Comparison of ENCODE assay signal across 20 cellular contexts in genomic region chr6:21836772-21837460, GRCh38.
A peak's percentile ranks its signal among the peaks of the same experiment; 100 is the strongest.
DNase-seq lines count a peak whose midpoint lies in the region; ATAC-seq and TF ChIP-seq lines count a peak whose summit lies in the region.
"Had no signal": no experiment of that assay in that cellular context is flagged by ENCODE, and none has a peak within 500 bp of the region (broad histone marks: within the 10 kb centered on the region; RNA-seq: fewer than 3 reads in every experiment).

No MANE protein-coding gene starts in this region.

- H3K4me3 ChIP-seq in SK-N-SH (ENCODE audit: low read depth in 2 of 2, low read length in 1 of 2) = no peak overlapping the region
- H3K4me3 ChIP-seq: lung had no signal

- intact Hi-C loops in activated CD4-positive, alpha-beta T cell treated with anti-CD3 and anti-CD28 coated beads for 36 hours (cut with DNase I, micrococcal nuclease) = no loop called here

- WGBS in SK-N-SH (ENCODE audit: low lambda C conversion rate) = 40% methylated on average over 6 of the region's 6 CpGs

- H3K9me2 ChIP-seq in SK-N-SH = no peaks in the 10 kb centered on the region

- H3K27me3 Mint-ChIP-seq in activated CD4-positive, alpha-beta T cell treated with anti-CD3 and anti-CD28 coated beads for 36 hours = no peaks in the 10 kb centered on the region
- H3K27me3 Mint-ChIP-seq in glutamatergic neuron (ENCODE audit: unreplicated experiment) = peaks cover 8% of the 10 kb centered on the region

- no peak overlapping the region for H3K4me3 Mint-ChIP-seq in activated CD4-positive, alpha-beta T cell treated with anti-CD3 and anti-CD28 coated beads for 36 hours
- H3K4me3 Mint-ChIP-seq in glutamatergic neuron (ENCODE audit: unreplicated experiment) = peak overlapping the region; percentile 57

- no peaks in the 10 kb centered on the region for H3K27me3 ChIP-seq in SK-N-SH (ENCODE audit: insufficient read depth)

- H3K4me2 ChIP-seq in SK-N-SH = no peak overlapping the region
- H3K4me2 ChIP-seq: KMS-11 had no signal

- H2AFZ ChIP-seq in SK-N-SH (ENCODE audit: low read depth) = no peak overlapping the region

- H3K27ac ChIP-seq in SK-N-SH (ENCODE audit: low read depth in 2 of 2, low read length in 1 of 2) = peak overlapping the region; percentile 3 to 62; a peak in 3 of 4 replicates
- H3K27ac ChIP-seq: 22Rv1, KMS-11 had no signal

- CTCF ChIA-PET in activated CD4-positive, alpha-beta T cell treated with anti-CD3 and anti-CD28 coated beads for 36 hours (lab: Charles Lee) = interaction anchor here (0.7 kb wide), 1 partner anchor 303 kb away, joined by 3 read pairs; no protein-coding TSS in a partner anchor
- CTCF ChIA-PET in SK-N-SH (lab: Yijun Ruan, JAX) = interaction anchor here (0.6 to 4.1 kb wide), 2 partner anchors 9 to 11 kb away, joined by 3 to 17 read pairs; no protein-coding TSS in a partner anchor

- H3K79me2 ChIP-seq in SK-N-SH (ENCODE audit: insufficient read depth) = peaks cover 3% of the 10 kb centered on the region; the same call in 1 of the 2 replicates

- H3K36me3 Mint-ChIP-seq in activated CD4-positive, alpha-beta T cell treated with anti-CD3 and anti-CD28 coated beads for 36 hours (ENCODE audit: low read depth) = no peaks in the 10 kb centered on the region
- no peaks in the 10 kb centered on the region for H3K36me3 Mint-ChIP-seq in glutamatergic neuron (ENCODE audit: unreplicated experiment)

- TF ChIP-seq RAD21 in SK-N-SH (IDR thresholded peaks at IDR 0.05; ENCODE audit: low read length) = no peak; the same call in 1 of the 2 replicates

- peaks cover 17% of the 10 kb centered on the region for H3F3A ChIP-seq in SK-N-SH (replicated peaks; ENCODE audit: insufficient read depth)

- H3K9me3 ChIP-seq in SK-N-SH = no peaks in the 10 kb centered on the region

- POLR2A ChIA-PET in activated CD4-positive, alpha-beta T cell treated with anti-CD3 and anti-CD28 coated beads for 36 hours (lab: Charles Lee) = no interaction called here
- POLR2A ChIA-PET in SK-N-SH (lab: Yijun Ruan, JAX) = no interaction called here

- no peaks in the 10 kb centered on the region for H4K20me1 ChIP-seq in SK-N-SH (ENCODE audit: insufficient read depth)

- H3K4me1 Mint-ChIP-seq in activated CD4-positive, alpha-beta T cell treated with anti-CD3 and anti-CD28 coated beads for 36 hours = peaks cover 29% of the 10 kb centered on the region
- peaks cover 26% of the 10 kb centered on the region for H3K4me1 Mint-ChIP-seq in glutamatergic neuron (ENCODE audit: low read depth, unreplicated experiment)

- H3K9me3 Mint-ChIP-seq in activated CD4-positive, alpha-beta T cell treated with anti-CD3 and anti-CD28 coated beads for 36 hours (ENCODE audit: low read depth) = peaks cover 4% of the 10 kb centered on the region
- H3K9me3 Mint-ChIP-seq in glutamatergic neuron (ENCODE audit: unreplicated experiment) = peaks cover 8% of the 10 kb centered on the region

- no peak overlapping the region for H3K9ac ChIP-seq in SK-N-SH
- H3K9ac ChIP-seq: KMS-11 had no signal

- ATAC-seq in activated CD4-positive, alpha-beta T cell treated with anti-CD3 and anti-CD28 coated beads for 36 hours = peak; percentile 47
- no peak for ATAC-seq in HG02885 (IDR thresholded peaks at IDR 0.05; ENCODE audit: poor library complexity, unreplicated experiment)

- peak in 1 of 2 experiments; percentile 85; a peak in 2 of 4 replicates for TF ChIP-seq EP300 in SK-N-SH (IDR thresholded peaks at IDR 0.05; ENCODE audit: borderline replicate concordance in 1 of 2, low read depth in 1 of 2, low read length in 1 of 2)

- DNase-seq in activated CD4-positive, alpha-beta T cell treated with anti-CD3 and anti-CD28 coated beads for 36 hours = no peak
- DNase-seq in activated CD4-positive, alpha-beta T cell treated with anti-CD3 and anti-CD28 coated beads for 4 hours = no peak
- DNase-seq in SK-N-SH (peak; percentile 63), glutamatergic neuron (no peak), LoVo (ENCODE audit: low spot score) (no peak), H4 (ENCODE audit: low spot score) (no peak), glomerular visceral epithelial cell (ENCODE audit: extremely low spot score) (no peak)
- DNase-seq: activated CD4-positive, alpha-beta T cell treated with anti-CD3 and anti-CD28 coated beads, Interleukin-2, amount 50 U/mL, for 1 hour; activated CD8-positive, alpha-beta memory T cell treated with anti-CD3 and anti-CD28 coated beads, Interleukin-2, amount 50 U/mL, for 48 hours; activated effector memory CD4-positive, alpha-beta T cell treated with Interleukin-2 at 50 U/mL for 16 hours; DMS79 treated with DMSO at 0.1 percent for 48 hours; effector CD8-positive, alpha-beta T cell; NCI-H187 treated with DMSO at 0.1 percent for 48 hours; NCI-H774; stimulated activated CD4-positive, alpha-beta T cell treated with anti-CD3 and anti-CD28 coated beads, Interleukin-2, amount 100 ng/mL, for 48 hours; stimulated activated naive CD4-positive, alpha-beta T cell had no signal

- H3K36me3 ChIP-seq in SK-N-SH (replicated peaks in 1 of 2; ENCODE audit: control insufficient read depth in 1 of 2, insufficient read depth in 2 of 2, low read length in 1 of 2) = no peaks in the 10 kb centered on the region

- no peak overlapping the region for H3K27ac Mint-ChIP-seq in activated CD4-positive, alpha-beta T cell treated with anti-CD3 and anti-CD28 coated beads for 36 hours
- peak overlapping the region; percentile 84 for H3K27ac Mint-ChIP-seq in glutamatergic neuron (ENCODE audit: unreplicated experiment)

- H3K4me1 ChIP-seq in SK-N-SH (ENCODE audit: control insufficient read depth in 1 of 2, insufficient read depth in 2 of 2, low read depth in 1 of 2, low read length in 1 of 2) = peaks cover 10 to 13% of the 10 kb centered on the region in 2 experiments; a peak in 3 of 4 replicates

- TF ChIP-seq CTCF in SK-N-SH (IDR thresholded peaks at IDR 0.05) (no peak), glutamatergic neuron (IDR thresholded peaks at IDR 0.05; ENCODE audit: partially characterized antibody, unreplicated experiment) (no peak)

TF ChIP-seq in SK-N-SH, 30 proteins besides CTCF, POLR2A, EP300 and RAD21:
- 0 out of 2 replicates have a peak, but pooled peaks have one; percentile 11 for TF ChIP-seq TCF12 (IDR thresholded peaks at IDR 0.05)
- 0 out of 2 replicates have a peak, but pooled peaks have one; percentile 27 for TF ChIP-seq MAX (IDR thresholded peaks at IDR 0.05; ENCODE audit: low read depth)
- TF ChIP-seq GATA2 (CRISPR knock-in tag; IDR thresholded peaks at IDR 0.05) = peak; percentile 77
- TF ChIP-seq TAF1 (IDR thresholded peaks at IDR 0.05; ENCODE audit: borderline replicate concordance, low read depth, low read length) = no peak
- no peak for TF ChIP-seq NFIC (IDR thresholded peaks at IDR 0.05; ENCODE audit: borderline replicate concordance)
- peak; percentile 36 for TF ChIP-seq CHD2 (IDR thresholded peaks at IDR 0.05; ENCODE audit: low read length, partially characterized antibody)
- TF ChIP-seq RCOR1 (IDR thresholded peaks at IDR 0.05; ENCODE audit: low read length) = peak; percentile 64; the same call in 1 of the 2 replicates
- TF ChIP-seq FOSL2 (IDR thresholded peaks at IDR 0.05; ENCODE audit: borderline replicate concordance, low read depth) = no peak
- TF ChIP-seq MXI1 (IDR thresholded peaks at IDR 0.05; ENCODE audit: low read depth, low read length) = peak; percentile 28; the same call in 1 of the 2 replicates
- no peak for TF ChIP-seq ELF1 (IDR thresholded peaks at IDR 0.05)
- no peak for TF ChIP-seq MEF2A (IDR thresholded peaks at IDR 0.05; ENCODE audit: borderline replicate concordance, low read depth)
- TF ChIP-seq EZH2phosphoT487 (IDR thresholded peaks at IDR 0.05; ENCODE audit: borderline replicate concordance, low read depth) = no peak
- no peak for TF ChIP-seq USF2 (IDR thresholded peaks at IDR 0.05; ENCODE audit: borderline replicate concordance, low read depth, low read length)
- TF ChIP-seq USF1 (IDR thresholded peaks at IDR 0.05; ENCODE audit: borderline replicate concordance, low read depth) = no peak
- no peak for TF ChIP-seq RFX5 (IDR thresholded peaks at IDR 0.05; ENCODE audit: low read length)
TF ChIP-seq in SK-N-SH: peak in this region for 6.
